Comparison of ENCODE assay signal across 1 cellular context in genomic region chr17:44221072-44221861, GRCh38.
TF ChIP-seq lines count a peak whose summit lies in the region.

No MANE protein-coding gene starts in this region.

TF ChIP-seq in K562, 482 proteins besides CTCF, POLR2A, EP300 and RAD21 (continues in another document):
- TF ChIP-seq CHD1 (IDR thresholded peaks at IDR 0.05; ENCODE audit: low read length) (no peak), ATF4 (CRISPR knock-in tag; IDR thresholded peaks at IDR 0.05) (no peak), MCM3 (IDR thresholded peaks at IDR 0.05) (no peak), ZNF695 (CRISPR knock-in tag; IDR thresholded peaks at IDR 0.05) (no peak), POLR2G (IDR thresholded peaks at IDR 0.05; ENCODE audit: low read depth, low read length) (peak; percentile 69), CEBPB (tag; IDR thresholded peaks at IDR 0.05) (peak; percentile 47), ARNT (IDR thresholded peaks at IDR 0.05) (no peak), CC2D1A (IDR thresholded peaks at IDR 0.05) (no peak), GATA2 (CRISPR knock-in tag; IDR thresholded peaks at IDR 0.05) (no peak), MCM5 (IDR thresholded peaks at IDR 0.05; ENCODE audit: low read depth) (no peak), SREBF1 (IDR thresholded peaks at IDR 0.05; ENCODE audit: borderline replicate concordance, low read depth, low read length) (no peak), POLR3G (IDR thresholded peaks at IDR 0.05; ENCODE audit: extremely low read depth, insufficient read length, insufficient replicate concordance) (no peak), SUPT5H (IDR thresholded peaks at IDR 0.05) (peak; percentile 28), TRIM24 (IDR thresholded peaks at IDR 0.05) (peak in 1 of 2 experiments; percentile 9; a peak in 1 of 4 replicates), TAF9B (IDR thresholded peaks at IDR 0.05; ENCODE audit: partially characterized antibody) (no peak), ZNF280A (IDR thresholded peaks at IDR 0.05; ENCODE audit: low read depth, partially characterized antibody) (no peak), CEBPZ (IDR thresholded peaks at IDR 0.05; ENCODE audit: borderline replicate concordance, low read depth, low read length) (no peak), CREB1 (IDR thresholded peaks at IDR 0.05) (no peak), CREB1 (CRISPR knock-in tag; IDR thresholded peaks at IDR 0.05) (no peak), RB1 (IDR thresholded peaks at IDR 0.05; ENCODE audit: low read depth) (peak; percentile 24; the same call in 1 of the 2 replicates), ZBED1 (IDR thresholded peaks at IDR 0.05) (no peak), CBX3 (IDR thresholded peaks at IDR 0.05; ENCODE audit: borderline replicate concordance in 1 of 2, low read length in 2 of 2) (peak in 1 of 2 experiments; percentile 17; a peak in 1 of 3 replicates), ZNF639 (CRISPR knock-in tag; conservative IDR thresholded peaks at IDR 0.05 in 1 of 2, IDR thresholded peaks at IDR 0.05 in 1 of 2) (peak in 1 of 2 experiments; percentile 91; a peak in 2 of 4 replicates), CHD2 (IDR thresholded peaks at IDR 0.05; ENCODE audit: low read depth, low read length) (no peak), TCF3 (CRISPR knock-in tag; IDR thresholded peaks at IDR 0.05) (peak; percentile 25; the same call in 1 of the 2 replicates), TRIM25 (IDR thresholded peaks at IDR 0.05; ENCODE audit: borderline replicate concordance) (no peak), DIDO1 (tag; IDR thresholded peaks at IDR 0.05; ENCODE audit: low read depth) (no peak), MCM7 (IDR thresholded peaks at IDR 0.05) (no peak), CTBP1 (IDR thresholded peaks at IDR 0.05; ENCODE audit: borderline replicate concordance) (peak; percentile 55; the same call in 1 of the 2 replicates), TCF15 (CRISPR knock-in tag; IDR thresholded peaks at IDR 0.05) (no peak), MTA1 (IDR thresholded peaks at IDR 0.05; ENCODE audit: borderline replicate concordance) (no peak), ZC3H8 (IDR thresholded peaks at IDR 0.05) (no peak), ETV5 (CRISPR knock-in tag; IDR thresholded peaks at IDR 0.05; ENCODE audit: low read depth) (no peak), HNRNPK (IDR thresholded peaks at IDR 0.05; ENCODE audit: low read depth, low read length, poor library complexity, severe bottlenecking) (no peak), NFIC (IDR thresholded peaks at IDR 0.05) (peak; percentile 65), ZBTB49 (CRISPR knock-in tag; IDR thresholded peaks at IDR 0.05; ENCODE audit: borderline replicate concordance) (no peak), SAP30 (IDR thresholded peaks at IDR 0.05; ENCODE audit: borderline replicate concordance, insufficient read depth, low read depth, low read length, poor library complexity, severe bottlenecking) (no peak), TRIM28 (IDR thresholded peaks at IDR 0.05) (no peak), RBM17 (IDR thresholded peaks at IDR 0.05; ENCODE audit: borderline replicate concordance, low read depth, low read length) (no peak), ZKSCAN1 (IDR thresholded peaks at IDR 0.05; ENCODE audit: low read depth, low read length) (peak; percentile 20; the same call in 1 of the 2 replicates), RBFOX2 (IDR thresholded peaks at IDR 0.05; ENCODE audit: low read depth, low read length) (peak; percentile 59), RFX7 (CRISPR knock-in tag; IDR thresholded peaks at IDR 0.05) (no peak), ZNF384 (IDR thresholded peaks at IDR 0.05; ENCODE audit: low read depth, low read length) (peak; percentile 66), NR0B1 (IDR thresholded peaks at IDR 0.05; ENCODE audit: partially characterized antibody) (no peak), ZNF347 (CRISPR knock-in tag; IDR thresholded peaks at IDR 0.05; ENCODE audit: low read depth) (no peak), KLF13 (tag; IDR thresholded peaks at IDR 0.05; ENCODE audit: borderline replicate concordance, low read depth) (no peak), SMAD4 (CRISPR knock-in tag; conservative IDR thresholded peaks at IDR 0.05) (0 out of 2 replicates have a peak, but pooled peaks have one; percentile 42), L3MBTL2 (IDR thresholded peaks at IDR 0.05) (peak; percentile 6; the same call in 1 of the 2 replicates), ZNF263 (CRISPR knock-in tag; IDR thresholded peaks at IDR 0.05; ENCODE audit: borderline replicate concordance) (peak; percentile 82), ZNF316 (IDR thresholded peaks at IDR 0.05) (no peak), CXXC5 (CRISPR knock-in tag; IDR thresholded peaks at IDR 0.05) (peak; percentile 67), SMC3 (conservative IDR thresholded peaks at IDR 0.05; ENCODE audit: insufficient read depth, low read depth, low read length) (no peak), XRCC3 (IDR thresholded peaks at IDR 0.05) (no peak), YY1 (IDR thresholded peaks at IDR 0.05; ENCODE audit: borderline replicate concordance in 1 of 3, control insufficient read depth in 1 of 3, extremely low read depth in 1 of 3, insufficient read depth in 3 of 3, insufficient read length in 1 of 3, insufficient replicate concordance in 2 of 3, low read depth in 1 of 3, low read length in 2 of 3) (peak in 2 of 3 experiments; percentile 54 to 76), ZNF583 (CRISPR knock-in tag; IDR thresholded peaks at IDR 0.05) (no peak), UBTF (IDR thresholded peaks at IDR 0.05; ENCODE audit: borderline replicate concordance in 1 of 2, low read depth in 2 of 2, low read length in 2 of 2) (peak; percentile 31 to 96; a peak in 3 of 4 replicates), FOXM1 (IDR thresholded peaks at IDR 0.05; ENCODE audit: low read depth) (no peak), FOXM1 (CRISPR knock-in tag; IDR thresholded peaks at IDR 0.05; ENCODE audit: low read depth) (0 out of 2 replicates have a peak, but pooled peaks have one; percentile 13), POLR2B (IDR thresholded peaks at IDR 0.05; ENCODE audit: low read depth, partially characterized antibody) (peak; percentile 18)
